Comparison of ENCODE assay signal across 9 cellular contexts in genomic region chr3:39146083-39146501, GRCh38. TPM values are rescaled to one million over a fixed set of nuclear protein-coding genes. Genes with fewer than 3 reads are reported as not detected.
DNase-seq lines count a peak whose midpoint lies in the region; TF ChIP-seq lines count a peak whose summit lies in the region.
"Had no signal": no experiment of that assay in that cellular context is flagged by ENCODE, and none has a peak within 500 bp of the region (broad histone marks: within the 10 kb centered on the region; RNA-seq: fewer than 3 reads in every experiment).

No MANE protein-coding gene starts in this region.

- H2AFZ ChIP-seq in hepatocyte: no peak overlapping the region

- intact Hi-C loops in activated T-helper 1 cell treated with anti-CD3 and anti-CD28 coated beads, Interleukin-12 subunit alpha, Interleukin-12 subunit beta, Interleukin-2, Interleukin-4 antibody, amounts not matched to agents 30 ng/mL and 10 ng/mL and 1 ng/mL, durations not matched to agents 14 hours and 24 hours and 36 hours (cut with micrococcal nuclease): no loop called here
- intact Hi-C loops in stomach (cut with DNase I; ENCODE audit: low total_unique reads): no loop called here

- WGBS in hepatocyte (ENCODE audit: low lambda C conversion rate, missing lambda C conversion rate): 76% methylated on average over 11 of the region's 11 CpGs
- 49 to 70% (median 52%) methylated on average over 11 of the region's 11 CpGs for WGBS in stomach, 5 donors

- TF ChIP-seq EP300 in stomach (IDR thresholded peaks at IDR 0.05): no peak

- peaks cover 76% of the 10 kb centered on the region for H3K36me3 Mint-ChIP-seq in activated T-helper 1 cell treated with anti-CD3 and anti-CD28 coated beads, Interleukin-12 subunit alpha, Interleukin-12 subunit beta, Interleukin-2, Interleukin-4 antibody, amounts not matched to agents 30 ng/mL and 10 ng/mL and 1 ng/mL, durations not matched to agents 14 hours and 24 hours and 36 hours (ENCODE audit: low read depth)

- H3K27ac Mint-ChIP-seq in activated T-helper 1 cell treated with anti-CD3 and anti-CD28 coated beads, Interleukin-12 subunit alpha, Interleukin-12 subunit beta, Interleukin-2, Interleukin-4 antibody, amounts not matched to agents 30 ng/mL and 10 ng/mL and 1 ng/mL, durations not matched to agents 14 hours and 24 hours and 36 hours: peak overlapping the region; percentile 97

- no peak for TF ChIP-seq POLR2A in stomach (IDR thresholded peaks at IDR 0.05)

- H3K4me1 Mint-ChIP-seq in activated T-helper 1 cell treated with anti-CD3 and anti-CD28 coated beads, Interleukin-12 subunit alpha, Interleukin-12 subunit beta, Interleukin-2, Interleukin-4 antibody, amounts not matched to agents 30 ng/mL and 10 ng/mL and 1 ng/mL, durations not matched to agents 14 hours and 24 hours and 36 hours (ENCODE audit: low read depth): peaks cover 65% of the 10 kb centered on the region

- H3K27ac ChIP-seq in hepatocyte: peak overlapping the region; percentile 100
- peak overlapping the region in 4 of 5 donors; percentile 98 to 100 (median 100) for H3K27ac ChIP-seq in stomach

- H3K36me3 ChIP-seq in hepatocyte (replicated peaks; ENCODE audit: insufficient read depth, low read depth) (peaks cover 10% of the 10 kb centered on the region), stomach (peaks cover 45 to 56% (median 54%) of the 10 kb centered on the region in 4 donors)

- peaks cover 89% of the 10 kb centered on the region for H3K79me2 ChIP-seq in hepatocyte

- H3K4me3 Mint-ChIP-seq in activated T-helper 1 cell treated with anti-CD3 and anti-CD28 coated beads, Interleukin-12 subunit alpha, Interleukin-12 subunit beta, Interleukin-2, Interleukin-4 antibody, amounts not matched to agents 30 ng/mL and 10 ng/mL and 1 ng/mL, durations not matched to agents 14 hours and 24 hours and 36 hours: no peak overlapping the region

- H3K4me1 ChIP-seq in hepatocyte (ENCODE audit: insufficient read depth): peaks cover 64% of the 10 kb centered on the region
- peaks cover 75 to 92% (median 84%) of the 10 kb centered on the region in 4 donors for H3K4me1 ChIP-seq in stomach

- DNase-seq in DMS 273 (lab: John Stamatoyannopoulos, UW; ENCODE audit: unreplicated experiment): peak; percentile 10
- DNase-seq in DMS 273 treated with DMSO at 0.1 percent for 48 hours (lab: John Stamatoyannopoulos, UW): no peak
- DNase-seq in activated T-helper 1 cell treated with anti-CD3 and anti-CD28 coated beads, Interleukin-12 subunit alpha, Interleukin-12 subunit beta, Interleukin-2, Interleukin-4 antibody, amounts not matched to agents 30 ng/mL and 10 ng/mL and 1 ng/mL, durations not matched to agents 14 hours and 24 hours and 36 hours (ENCODE audit: low spot score): no peak
- peak; percentile 28 for DNase-seq in hepatocyte (ENCODE audit: low spot score)
- DNase-seq in stomach: no peak
- DNase-seq in NCI-H1694 (lab: John Stamatoyannopoulos, UW): no peak
- no peak for DNase-seq in NCI-H226
- DNase-seq in RKO (ENCODE audit: low spot score): no peak
- DNase-seq: 8988T had no signal

- H3K9me3 ChIP-seq in hepatocyte (ENCODE audit: low read depth) (no peaks in the 10 kb centered on the region), stomach (no peaks in the 10 kb centered on the region)

- TF ChIP-seq CTCF in hepatocyte (IDR thresholded peaks at IDR 0.05; ENCODE audit: poor library complexity): no peak
- TF ChIP-seq CTCF in stomach (IDR thresholded peaks at IDR 0.05): peak in 2 of 7 experiments; percentile 5 to 32

- no peaks in the 10 kb centered on the region for H3K9me3 Mint-ChIP-seq in activated T-helper 1 cell treated with anti-CD3 and anti-CD28 coated beads, Interleukin-12 subunit alpha, Interleukin-12 subunit beta, Interleukin-2, Interleukin-4 antibody, amounts not matched to agents 30 ng/mL and 10 ng/mL and 1 ng/mL, durations not matched to agents 14 hours and 24 hours and 36 hours

- H3K9me2 ChIP-seq in hepatocyte (replicated peaks; ENCODE audit: insufficient read depth): no peaks in the 10 kb centered on the region

- no peak overlapping the region for H3K4me3 ChIP-seq in hepatocyte
- peak overlapping the region in 1 of 4 donors; percentile 70 for H3K4me3 ChIP-seq in stomach

- no peaks in the 10 kb centered on the region for H3K27me3 Mint-ChIP-seq in activated T-helper 1 cell treated with anti-CD3 and anti-CD28 coated beads, Interleukin-12 subunit alpha, Interleukin-12 subunit beta, Interleukin-2, Interleukin-4 antibody, amounts not matched to agents 30 ng/mL and 10 ng/mL and 1 ng/mL, durations not matched to agents 14 hours and 24 hours and 36 hours (ENCODE audit: insufficient read depth)

- H4K20me1 ChIP-seq in hepatocyte (ENCODE audit: insufficient read depth, poor library complexity, severe bottlenecking): peaks cover 81% of the 10 kb centered on the region

- H3K4me2 ChIP-seq in hepatocyte: peak overlapping the region; percentile 95

- H3K27me3 ChIP-seq in hepatocyte (no peaks in the 10 kb centered on the region), stomach (no peaks in the 10 kb centered on the region)

RNA-seq across cellular contexts. Expression of gene CSRNP1, which starts 7.3 kb away (rescaled TPM):
- total RNA-seq in activated T-helper 1 cell treated with anti-CD3 and anti-CD28 coated beads, Interleukin-12 subunit alpha, Interleukin-12 subunit beta, Interleukin-2, Interleukin-4 antibody, amounts not matched to agents 30 ng/mL and 10 ng/mL and 1 ng/mL, durations not matched to agents 14 hours and 24 hours and 36 hours: 33.4 and 34.3 TPM in 2 replicates
- total RNA-seq in hepatocyte (71.6 and 78.7 TPM in 2 replicates), stomach (10 to 100 TPM; 20.4 to 62.3 (median 35.3) TPM)
- polyA plus RNA-seq in hepatocyte (112 and 115 TPM in 2 replicates), stomach (10 to 100 TPM; 16.8 to 18.0 (median 17.8) TPM)

RNA-seq across cellular contexts. Expression of gene TTC21A, which starts 38.6 kb away (rescaled TPM):
- total RNA-seq in activated T-helper 1 cell treated with anti-CD3 and anti-CD28 coated beads, Interleukin-12 subunit alpha, Interleukin-12 subunit beta, Interleukin-2, Interleukin-4 antibody, amounts not matched to agents 30 ng/mL and 10 ng/mL and 1 ng/mL, durations not matched to agents 14 hours and 24 hours and 36 hours: 0.83 and 1.0 TPM in 2 replicates
- 1.2 and 3.7 TPM in 2 replicates for total RNA-seq in hepatocyte
- 6.5 and 7.6 TPM in 2 replicates for polyA plus RNA-seq in hepatocyte
- total RNA-seq in stomach: 10 to 100 TPM in 1 of 5 donors, 1 to 10 TPM in 3, under 1 TPM in 1; 0.89 to 10.3 (median 2.9) TPM
- polyA plus RNA-seq in stomach: 10 to 100 TPM in 1 of 3 donors, 1 to 10 TPM in 2; 5.1 to 17.7 (median 7.5) TPM

RNA-seq across cellular contexts. Expression of gene GORASP1, which starts 38.7 kb away (rescaled TPM):
- 26.6 and 35.6 TPM in 2 replicates for total RNA-seq in activated T-helper 1 cell treated with anti-CD3 and anti-CD28 coated beads, Interleukin-12 subunit alpha, Interleukin-12 subunit beta, Interleukin-2, Interleukin-4 antibody, amounts not matched to agents 30 ng/mL and 10 ng/mL and 1 ng/mL, durations not matched to agents 14 hours and 24 hours and 36 hours
- total RNA-seq in hepatocyte (38.0 and 48.6 TPM in 2 replicates), stomach (10 to 100 TPM in 4 of 5 donors, 1 to 10 TPM in 1; 9.3 to 68.7 (median 53.1) TPM)
- polyA plus RNA-seq in hepatocyte (42.0 and 49.0 TPM in 2 replicates), stomach (10 to 100 TPM; 22.4 to 35.4 (median 29.1) TPM)

RNA-seq across cellular contexts. Expression of gene XIRP1, which starts 46.3 kb away (rescaled TPM):
- total RNA-seq in activated T-helper 1 cell treated with anti-CD3 and anti-CD28 coated beads, Interleukin-12 subunit alpha, Interleukin-12 subunit beta, Interleukin-2, Interleukin-4 antibody, amounts not matched to agents 30 ng/mL and 10 ng/mL and 1 ng/mL, durations not matched to agents 14 hours and 24 hours and 36 hours: 2.4 and 3.0 TPM in 2 replicates
- total RNA-seq in hepatocyte (0.10 TPM in 1 of 2 replicates, not detected in the other), stomach (under 1 TPM in 2 of 5 donors, not detected in 3; under 0.01 to 0.18 TPM)
- polyA plus RNA-seq in hepatocyte (1.4 TPM in 1 of 2 replicates, not detected in the other), stomach (1 to 10 TPM in 1 of 3 donors, under 1 TPM in 2; 0.08 to 1.1 (median 0.56) TPM)

Comparison
In these comparisons a context has a peak if more than half of its experiments do, and no peak if none do; other contexts are left out.
1. DNase-seq: peak in DMS 273 (single experiment) and hepatocyte (single experiment); none in DMS 273 treated with DMSO at 0.1 percent for 48 hours (single experiment), activated T-helper 1 cell treated with anti-CD3 and anti-CD28 coated beads, Interleukin-12 subunit alpha, Interleukin-12 subunit beta, Interleukin-2, Interleukin-4 antibody, amounts not matched to agents 30 ng/mL and 10 ng/mL and 1 ng/mL, durations not matched to agents 14 hours and 24 hours and 36 hours (single experiment), stomach (single experiment), NCI-H1694 (single experiment), NCI-H226 (single experiment) and RKO (single experiment).